18 cellular contexts compared by ENCODE assay signal in the genomic region with DNA sequence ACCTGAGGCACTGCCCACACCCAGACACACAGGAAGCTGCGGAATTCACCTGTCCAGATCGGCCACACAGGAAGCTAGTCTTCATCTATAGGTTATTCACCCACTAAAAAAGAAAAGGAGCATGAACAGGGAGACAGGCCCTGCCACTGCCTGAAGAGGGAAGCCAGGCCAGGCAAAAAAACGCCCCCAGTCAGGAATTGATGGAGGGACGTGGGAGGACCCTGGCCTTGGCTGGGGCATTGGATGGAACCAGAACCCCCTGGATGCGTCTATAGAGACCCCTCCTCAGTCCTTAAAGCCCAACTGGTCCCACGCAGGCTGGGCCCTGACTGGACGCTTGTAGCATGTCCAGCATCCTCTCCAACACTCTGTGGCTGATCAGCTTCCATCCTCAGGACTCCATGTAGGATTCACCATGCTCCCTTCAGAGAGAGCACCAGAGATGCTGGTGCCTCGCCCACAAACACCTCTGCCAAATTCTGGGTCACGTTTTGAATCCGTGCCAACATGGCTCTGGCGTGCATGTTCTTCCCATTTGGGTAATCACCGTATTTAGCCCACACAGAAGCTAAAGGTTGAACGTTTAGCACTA.
DNase-seq lines count a peak whose midpoint lies in the region; ATAC-seq and TF ChIP-seq lines count a peak whose summit lies in the region.
"Had no signal": no experiment of that assay in that cellular context is flagged by ENCODE, and none has a peak within 500 bp of the region (broad histone marks: within the 10 kb centered on the region; RNA-seq: fewer than 3 reads in every experiment).

No MANE protein-coding gene starts in this region.

- ATAC-seq in HG02973 (IDR thresholded peaks at IDR 0.05; ENCODE audit: unreplicated experiment) = no peak
- ATAC-seq: GM12878, HepG2 had no signal

- intact Hi-C loops in stomach (cut with DNase I; ENCODE audit: low total_unique reads) = loop anchor here (10.0 kb wide), 1 partner anchor 214 kb away; no protein-coding TSS in a partner anchor

- CTCF ChIA-PET in GM10248 (lab: Yijun Ruan, JAX) = no interaction called here

- POLR2A ChIA-PET in GM10248 (lab: Yijun Ruan, JAX) = no interaction called here

- H3K9me3 ChIP-seq in stomach = no peaks in the 10 kb centered on the region
- H3K9me3 ChIP-seq: BLaER1, HAP-1 had no signal

- 79 to 84% (median 83%) methylated on average over 12 to 13 of the region's 13 CpGs for WGBS in stomach, 5 donors

- no peak overlapping the region for H3K27ac ChIP-seq in stomach
- H3K27ac ChIP-seq: 22Rv1, BLaER1 had no signal

- no peaks in the 10 kb centered on the region for H3K36me3 ChIP-seq in stomach
- H3K36me3 ChIP-seq: BLaER1, HAP-1 had no signal

- DNase-seq in activated CD8-positive, alpha-beta memory T cell treated with anti-CD3 and anti-CD28 coated beads for 24 hours = peak; percentile 15
- no peak for DNase-seq in activated CD8-positive, alpha-beta memory T cell treated with anti-CD3 and anti-CD28 coated beads, Interleukin-2, amount 50 U/mL, for 4 hours
- peak; percentile 26 for DNase-seq in ecto neural progenitor cell (ENCODE audit: low spot score)
- DNase-seq in mesenteric fat pad (ENCODE audit: low spot score) = peak; percentile 84
- peak; percentile 17 for DNase-seq in stomach
- DNase-seq in GM19238 (ENCODE audit: insufficient read length, low spot score) = no peak
- DNase-seq in GM10248 (ENCODE audit: extremely low spot score) = no peak
- DNase-seq: AML-193; CD4-positive, CD25-positive, alpha-beta regulatory T cell; DMS 273 treated with DMSO at 0.1 percent for 48 hours; GOT3; HFFc6 had no signal

- no peaks in the 10 kb centered on the region for H3K4me1 ChIP-seq in stomach
- H3K4me1 ChIP-seq: HAP-1 had no signal

- H3K27me3 ChIP-seq in stomach = peaks cover 0 to 23% (median 0%) of the 10 kb centered on the region in 3 donors
- H3K27me3 ChIP-seq: BLaER1 had no signal

- no peak for TF ChIP-seq EP300 in stomach (IDR thresholded peaks at IDR 0.05)

- TF ChIP-seq POLR2A in stomach (IDR thresholded peaks at IDR 0.05) = no peak

- H3K4me3 ChIP-seq in stomach = no peak overlapping the region
- H3K4me3 ChIP-seq: BLaER1, GM12878, HAP-1 had no signal

- TF ChIP-seq CTCF in stomach (IDR thresholded peaks at IDR 0.05) = no peak
- TF ChIP-seq CTCF in GM10248 (IDR thresholded peaks at IDR 0.05; ENCODE audit: control extremely low read depth, extremely low read depth, low read depth, missing control alignments) = no peak

Comparison
In these comparisons a context has a peak if more than half of its experiments do, and no peak if none do; other contexts are left out.
1. DNase-seq: peak in activated CD8-positive, alpha-beta memory T cell treated with anti-CD3 and anti-CD28 coated beads for 24 hours (single experiment), ecto neural progenitor cell (single experiment), mesenteric fat pad (single experiment) and stomach (single experiment); none in activated CD8-positive, alpha-beta memory T cell treated with anti-CD3 and anti-CD28 coated beads, Interleukin-2, amount 50 U/mL, for 4 hours (single experiment), GM19238 (single experiment) and GM10248 (single experiment).